In genomic region chr6:2982464-2983121, GRCh38 we compare ENCODE assay signal across 13 cellular contexts. TPM values are rescaled to one million over a fixed set of nuclear protein-coding genes. Genes with fewer than 3 reads are reported as not detected.
DNase-seq lines count a peak whose midpoint lies in the region; ATAC-seq and TF ChIP-seq lines count a peak whose summit lies in the region.
"Had no signal": no experiment of that assay in that cellular context is flagged by ENCODE, and none has a peak within 500 bp of the region (broad histone marks: within the 10 kb centered on the region; RNA-seq: fewer than 3 reads in every experiment).

No MANE protein-coding gene starts in this region.

- ATAC-seq in heart left ventricle (peak in 1 of 4 donors; percentile 16), Right ventricle myocardium inferior (no peak), psoas muscle (no peak), GM21717 (IDR thresholded peaks at IDR 0.05; ENCODE audit: unreplicated experiment) (no peak)

- H3K27me3 ChIP-seq in heart left ventricle (no peaks in the 10 kb centered on the region), esophagus squamous epithelium (no peaks in the 10 kb centered on the region), psoas muscle (ENCODE audit: insufficient read depth in 3 of 3, low read length in 2 of 3) (no peaks in the 10 kb centered on the region)
- H3K27me3 ChIP-seq in effector memory CD4-positive, alpha-beta T cell (replicated peaks; ENCODE audit: control insufficient read depth, insufficient read depth, low read length, poor library complexity, severe bottlenecking) = no peaks in the 10 kb centered on the region

- no peaks in the 10 kb centered on the region for H3K36me3 ChIP-seq in heart left ventricle
- no peaks in the 10 kb centered on the region for H3K36me3 ChIP-seq in esophagus squamous epithelium
- no peaks in the 10 kb centered on the region for H3K36me3 ChIP-seq in psoas muscle (ENCODE audit: insufficient read depth in 1 of 2, low read depth in 1 of 2)
- H3K36me3 ChIP-seq in effector memory CD4-positive, alpha-beta T cell (ENCODE audit: control insufficient read depth, insufficient read depth, low read length) = no peaks in the 10 kb centered on the region

- H3K4me3 ChIP-seq in heart left ventricle (no peak overlapping the region), esophagus squamous epithelium (no peak overlapping the region), psoas muscle (no peak overlapping the region)
- H3K4me3 ChIP-seq in effector memory CD4-positive, alpha-beta T cell (ENCODE audit: insufficient read depth, low read depth, low read length, poor library complexity, severe bottlenecking) = no peak overlapping the region

- peaks cover 0 to 48% (median 21%) of the 10 kb centered on the region in 12 donors for H3K4me1 ChIP-seq in heart left ventricle
- H3K4me1 ChIP-seq in esophagus squamous epithelium = peaks cover 32 to 88% (median 40%) of the 10 kb centered on the region in 3 donors
- H3K4me1 ChIP-seq in psoas muscle = peaks cover 19% of the 10 kb centered on the region
- no peaks in the 10 kb centered on the region for H3K4me1 ChIP-seq in effector memory CD4-positive, alpha-beta T cell (ENCODE audit: control insufficient read depth, insufficient read depth, low read length, poor library complexity, severe bottlenecking)

- H3K27ac ChIP-seq in heart left ventricle = peak overlapping the region in 11 of 12 donors; percentile 9 to 82 (median 57)
- peak overlapping the region; percentile 75 to 81 (median 78) for H3K27ac ChIP-seq in esophagus squamous epithelium
- peak overlapping the region; percentile 69 for H3K27ac ChIP-seq in psoas muscle
- no peak overlapping the region for H3K27ac ChIP-seq in substantia nigra (ENCODE audit: low read depth, low read length, poor library complexity, severe bottlenecking)
- no peak overlapping the region for H3K27ac ChIP-seq in effector memory CD4-positive, alpha-beta T cell (ENCODE audit: insufficient read depth, low read length, poor library complexity, severe bottlenecking)

- WGBS in heart left ventricle, 4 donors = 77 to 83% (median 81%) methylated on average over 4 of the region's 4 CpGs
- WGBS in esophagus squamous epithelium, 2 donors = 72 to 78% methylated on average over 4 of the region's 4 CpGs
- 78 to 84% (median 83%) methylated on average over 4 of the region's 4 CpGs for WGBS in psoas muscle, 3 donors

- intact Hi-C loops in heart left ventricle (cut with DNase I) (loop anchor here in 4 of 10 donors (10.0 kb wide), 1 partner anchor 48 kb away; no protein-coding TSS in a partner anchor), Right ventricle myocardium inferior (cut with DNase I) (loop anchor here (10.0 kb wide), 1 partner anchor 48 kb away; no protein-coding TSS in a partner anchor), esophagus squamous epithelium (cut with DNase I) (no loop called here), psoas muscle (cut with DNase I) (no loop called here)

- TF ChIP-seq CTCF in heart left ventricle (IDR thresholded peaks at IDR 0.05) (no peak), esophagus squamous epithelium (IDR thresholded peaks at IDR 0.05) (no peak), psoas muscle (IDR thresholded peaks at IDR 0.05) (no peak)

- TF ChIP-seq POLR2A in heart left ventricle (IDR thresholded peaks at IDR 0.05) (no peak), esophagus squamous epithelium (IDR thresholded peaks at IDR 0.05) (no peak)

- H3K9me3 ChIP-seq in heart left ventricle = no peaks in the 10 kb centered on the region
- no peaks in the 10 kb centered on the region for H3K9me3 ChIP-seq in esophagus squamous epithelium
- H3K9me3 ChIP-seq in psoas muscle = no peaks in the 10 kb centered on the region
- H3K9me3 ChIP-seq in effector memory CD4-positive, alpha-beta T cell (ENCODE audit: control insufficient read depth, low read length) = no peaks in the 10 kb centered on the region

- DNase-seq in heart left ventricle (no peak), Right ventricle myocardium inferior (ENCODE audit: missing footprints) (no peak), esophagus squamous epithelium (lab: John Stamatoyannopoulos, UW) (no peak), psoas muscle (no peak), substantia nigra (lab: John Stamatoyannopoulos, UW) (no peak), NCI-H2029 treated with DMSO at 0.1 percent for 48 hours (lab: John Stamatoyannopoulos, UW) (no peak)
- no peak for DNase-seq in effector memory CD4-positive, alpha-beta T cell
- DNase-seq: activated naive CD8-positive, alpha-beta T cell treated with anti-CD3 and anti-CD28 coated beads, Interleukin-2, amount 10 ng/mL, durations not matched to agents 7 days and 5 days; central memory CD4-positive, alpha-beta T cell; immature natural killer cell; IMR-90; NCI-H1105 treated with DMSO at 0.1 percent for 48 hours had no signal

RNA-seq across cellular contexts. Expression of gene SERPINB6, which starts 11.2 kb away (rescaled TPM):
- total RNA-seq in heart left ventricle (100 to 1,000 TPM; 168 to 246 (median 188) TPM), Right ventricle myocardium inferior (275 TPM), esophagus squamous epithelium (10 to 100 TPM; 76.6 to 95.7 (median 84.4) TPM), psoas muscle (100 to 1,000 TPM in 3 of 4 donors, 10 to 100 TPM in 1; 92.3 to 205 (median 141) TPM)
- polyA plus RNA-seq in heart left ventricle (100 to 1,000 TPM; 146 to 157 TPM), psoas muscle (100 to 1,000 TPM; 161 to 239 (median 174) TPM)

RNA-seq across cellular contexts. Expression of gene NQO2, which starts 17.1 kb away (rescaled TPM):
- total RNA-seq in heart left ventricle (10 to 100 TPM; 37.0 to 76.0 (median 62.8) TPM), Right ventricle myocardium inferior (57.5 TPM), esophagus squamous epithelium (10 to 100 TPM; 18.7 to 38.3 (median 26.5) TPM), psoas muscle (100 to 1,000 TPM in 2 of 4 donors, 10 to 100 TPM in 2; 42.8 to 129 (median 101) TPM)
- polyA plus RNA-seq in heart left ventricle (10 to 100 TPM; 40.8 to 85.4 TPM), psoas muscle (100 to 1,000 TPM in 2 of 3 donors, 10 to 100 TPM in 1; 80.1 to 201 (median 159) TPM)

Comparison
In these comparisons a context has a peak if more than half of its experiments do, and no peak if none do; other contexts are left out.
1. H3K27ac ChIP-seq: peak in heart left ventricle (11 of 12), esophagus squamous epithelium (4 of 4) and psoas muscle (single experiment); none in substantia nigra (single experiment) and effector memory CD4-positive, alpha-beta T cell (single experiment).